Comparison of ENCODE assay signal across 10 cellular contexts in genomic region chr1:178644308-178645120, GRCh38.
DNase-seq lines count a peak whose midpoint lies in the region; ATAC-seq and TF ChIP-seq lines count a peak whose summit lies in the region.
"Had no signal": no experiment of that assay in that cellular context is flagged by ENCODE, and none has a peak within 500 bp of the region (broad histone marks: within the 10 kb centered on the region; RNA-seq: fewer than 3 reads in every experiment).

No MANE protein-coding gene starts in this region.

- H3K9me3 ChIP-seq in SJCRH30 (replicated peaks) (no peaks in the 10 kb centered on the region), right cardiac atrium (ENCODE audit: control insufficient read depth, low read length) (no peaks in the 10 kb centered on the region)
- H3K9me3 ChIP-seq: sigmoid colon had no signal

- H3K4me1 Mint-ChIP-seq in activated CD8-positive, alpha-beta T cell treated with anti-CD3 and anti-CD28 coated beads for 36 hours (ENCODE audit: low read depth): no peaks in the 10 kb centered on the region
- H3K4me1 Mint-ChIP-seq in activated CD8-positive, alpha-beta T cell treated with anti-CD3 and anti-CD28 coated beads, Interleukin-2, amount 10 ng/mL, durations not matched to agents 7 days and 5 days (ENCODE audit: low read depth): no peaks in the 10 kb centered on the region
- H3K4me1 Mint-ChIP-seq in type B pancreatic cell (ENCODE audit: unreplicated experiment): peaks cover 49% of the 10 kb centered on the region

- CTCF ChIA-PET in activated CD8-positive, alpha-beta T cell treated with anti-CD3 and anti-CD28 coated beads for 36 hours (lab: Charles Lee): no interaction called here
- CTCF ChIA-PET in activated CD8-positive, alpha-beta T cell treated with anti-CD3 and anti-CD28 coated beads, Interleukin-2, amount 10 ng/mL, durations not matched to agents 7 days and 5 days (lab: Charles Lee): no interaction called here

- H3K4me1 ChIP-seq in SJCRH30: peaks cover 25% of the 10 kb centered on the region
- no peaks in the 10 kb centered on the region for H3K4me1 ChIP-seq in right cardiac atrium (ENCODE audit: control insufficient read depth, insufficient read depth, low read length)
- H3K4me1 ChIP-seq: sigmoid colon had no signal

- H3K27me3 Mint-ChIP-seq in activated CD8-positive, alpha-beta T cell treated with anti-CD3 and anti-CD28 coated beads for 36 hours: peaks cover under 1% of the 10 kb centered on the region
- no peaks in the 10 kb centered on the region for H3K27me3 Mint-ChIP-seq in activated CD8-positive, alpha-beta T cell treated with anti-CD3 and anti-CD28 coated beads, Interleukin-2, amount 10 ng/mL, durations not matched to agents 7 days and 5 days (ENCODE audit: low read depth)
- H3K27me3 Mint-ChIP-seq in type B pancreatic cell: no peaks in the 10 kb centered on the region
- H3K27me3 Mint-ChIP-seq: stimulated activated naive B cell treated with anti-CD40 and anti-IgM and Interleukin-4, amounts not matched to agents 10 μg/mL and 1 μg/mL and 100 μg/mL, for 72 hours had no signal

- H3K27ac ChIP-seq in SJCRH30: peak overlapping the region; percentile 91
- no peak overlapping the region for H3K27ac ChIP-seq in right cardiac atrium (ENCODE audit: low read length)
- H3K27ac ChIP-seq: sigmoid colon had no signal

- POLR2A ChIA-PET in activated CD8-positive, alpha-beta T cell treated with anti-CD3 and anti-CD28 coated beads for 36 hours (lab: Charles Lee): no interaction called here
- POLR2A ChIA-PET in activated CD8-positive, alpha-beta T cell treated with anti-CD3 and anti-CD28 coated beads, Interleukin-2, amount 10 ng/mL, durations not matched to agents 7 days and 5 days (lab: Charles Lee): no interaction called here

- H3K36me3 ChIP-seq in SJCRH30: no peaks in the 10 kb centered on the region
- H3K36me3 ChIP-seq: sigmoid colon had no signal

- H3K27me3 ChIP-seq in SJCRH30 (no peaks in the 10 kb centered on the region), right cardiac atrium (ENCODE audit: control insufficient read depth, insufficient read depth) (no peaks in the 10 kb centered on the region)
- H3K27me3 ChIP-seq: sigmoid colon had no signal

- peak; percentile 6 for DNase-seq in activated CD8-positive, alpha-beta T cell treated with anti-CD3 and anti-CD28 coated beads for 36 hours
- DNase-seq in activated CD8-positive, alpha-beta T cell treated with anti-CD3 and anti-CD28 coated beads, Interleukin-2, amount 10 ng/mL, durations not matched to agents 7 days and 5 days: no peak
- DNase-seq in SJCRH30: peak; percentile 77 to 85
- peak; percentile 42 to 67 (median 45) for DNase-seq in right cardiac atrium
- DNase-seq in type B pancreatic cell (ENCODE audit: extremely low spot score, unreplicated experiment): no peak
- DNase-seq in iPS-NIHi7 (ENCODE audit: extremely low spot score): no peak
- DNase-seq in NCI-H2029 treated with DMSO at 0.1 percent for 48 hours (lab: John Stamatoyannopoulos, UW): no peak
- no peak for DNase-seq in T-helper 1 cell
- DNase-seq: sigmoid colon; stimulated activated naive B cell treated with anti-CD40 and anti-IgM and Interleukin-4, amounts not matched to agents 10 μg/mL and 1 μg/mL and 100 μg/mL, for 72 hours had no signal

- intact Hi-C loops in activated CD8-positive, alpha-beta T cell treated with anti-CD3 and anti-CD28 coated beads for 36 hours (cut with micrococcal nuclease): no loop called here
- intact Hi-C loops in right cardiac atrium (cut with DNase I): no loop called here

- H3K4me3 ChIP-seq in SJCRH30: peak overlapping the region; percentile 53
- H3K4me3 ChIP-seq in right cardiac atrium (ENCODE audit: low read length): no peak overlapping the region
- H3K4me3 ChIP-seq: sigmoid colon had no signal

- 30% methylated on average over 4 of the region's 4 CpGs for WGBS in right cardiac atrium

- TF ChIP-seq CTCF in activated CD8-positive, alpha-beta T cell treated with anti-CD3 and anti-CD28 coated beads for 36 hours (IDR thresholded peaks at IDR 0.05): no peak
- TF ChIP-seq CTCF in type B pancreatic cell (conservative IDR thresholded peaks at IDR 0.05): no peak

- no peaks in the 10 kb centered on the region for H3K9me3 Mint-ChIP-seq in activated CD8-positive, alpha-beta T cell treated with anti-CD3 and anti-CD28 coated beads for 36 hours
- H3K9me3 Mint-ChIP-seq in activated CD8-positive, alpha-beta T cell treated with anti-CD3 and anti-CD28 coated beads, Interleukin-2, amount 10 ng/mL, durations not matched to agents 7 days and 5 days (ENCODE audit: insufficient read depth): no peaks in the 10 kb centered on the region
- H3K9me3 Mint-ChIP-seq in type B pancreatic cell: peaks cover 11% of the 10 kb centered on the region
- H3K9me3 Mint-ChIP-seq: stimulated activated naive B cell treated with anti-CD40 and anti-IgM and Interleukin-4, amounts not matched to agents 10 μg/mL and 1 μg/mL and 100 μg/mL, for 72 hours had no signal

- H3K27ac Mint-ChIP-seq in activated CD8-positive, alpha-beta T cell treated with anti-CD3 and anti-CD28 coated beads for 36 hours: no peak overlapping the region
- H3K27ac Mint-ChIP-seq in activated CD8-positive, alpha-beta T cell treated with anti-CD3 and anti-CD28 coated beads, Interleukin-2, amount 10 ng/mL, durations not matched to agents 7 days and 5 days: no peak overlapping the region
- peak overlapping the region; percentile 66 for H3K27ac Mint-ChIP-seq in type B pancreatic cell
- H3K27ac Mint-ChIP-seq: stimulated activated naive B cell treated with anti-CD40 and anti-IgM and Interleukin-4, amounts not matched to agents 10 μg/mL and 1 μg/mL and 100 μg/mL, for 72 hours had no signal

- no peak for ATAC-seq in activated CD8-positive, alpha-beta T cell treated with anti-CD3 and anti-CD28 coated beads for 36 hours
- ATAC-seq in activated CD8-positive, alpha-beta T cell treated with anti-CD3 and anti-CD28 coated beads, Interleukin-2, amount 10 ng/mL, durations not matched to agents 7 days and 5 days: no peak
- ATAC-seq in right cardiac atrium: no peak
- ATAC-seq: stimulated activated naive B cell treated with anti-CD40 and anti-IgM and Interleukin-4, amounts not matched to agents 10 μg/mL and 1 μg/mL and 100 μg/mL, for 72 hours had no signal

- no peaks in the 10 kb centered on the region for H3K36me3 Mint-ChIP-seq in activated CD8-positive, alpha-beta T cell treated with anti-CD3 and anti-CD28 coated beads for 36 hours (ENCODE audit: low read depth)
- no peaks in the 10 kb centered on the region for H3K36me3 Mint-ChIP-seq in activated CD8-positive, alpha-beta T cell treated with anti-CD3 and anti-CD28 coated beads, Interleukin-2, amount 10 ng/mL, durations not matched to agents 7 days and 5 days (ENCODE audit: low read depth)
- no peaks in the 10 kb centered on the region for H3K36me3 Mint-ChIP-seq in type B pancreatic cell
- H3K36me3 Mint-ChIP-seq: stimulated activated naive B cell treated with anti-CD40 and anti-IgM and Interleukin-4, amounts not matched to agents 10 μg/mL and 1 μg/mL and 100 μg/mL, for 72 hours had no signal

- H3K4me3 Mint-ChIP-seq in activated CD8-positive, alpha-beta T cell treated with anti-CD3 and anti-CD28 coated beads for 36 hours: no peak overlapping the region
- H3K4me3 Mint-ChIP-seq in activated CD8-positive, alpha-beta T cell treated with anti-CD3 and anti-CD28 coated beads, Interleukin-2, amount 10 ng/mL, durations not matched to agents 7 days and 5 days: no peak overlapping the region
- peak overlapping the region; percentile 46 for H3K4me3 Mint-ChIP-seq in type B pancreatic cell
- H3K4me3 Mint-ChIP-seq: stimulated activated naive B cell treated with anti-CD40 and anti-IgM and Interleukin-4, amounts not matched to agents 10 μg/mL and 1 μg/mL and 100 μg/mL, for 72 hours had no signal

Comparison
In these comparisons a context has a peak if more than half of its experiments do, and no peak if none do; other contexts are left out.
1. DNase-seq: peak in activated CD8-positive, alpha-beta T cell treated with anti-CD3 and anti-CD28 coated beads for 36 hours (single experiment), SJCRH30 (2 of 2) and right cardiac atrium (3 of 3); none in activated CD8-positive, alpha-beta T cell treated with anti-CD3 and anti-CD28 coated beads, Interleukin-2, amount 10 ng/mL, durations not matched to agents 7 days and 5 days (single experiment), type B pancreatic cell (single experiment), iPS-NIHi7 (single experiment), NCI-H2029 treated with DMSO at 0.1 percent for 48 hours (single experiment) and T-helper 1 cell (0 of 5).